In the genomic region with DNA sequence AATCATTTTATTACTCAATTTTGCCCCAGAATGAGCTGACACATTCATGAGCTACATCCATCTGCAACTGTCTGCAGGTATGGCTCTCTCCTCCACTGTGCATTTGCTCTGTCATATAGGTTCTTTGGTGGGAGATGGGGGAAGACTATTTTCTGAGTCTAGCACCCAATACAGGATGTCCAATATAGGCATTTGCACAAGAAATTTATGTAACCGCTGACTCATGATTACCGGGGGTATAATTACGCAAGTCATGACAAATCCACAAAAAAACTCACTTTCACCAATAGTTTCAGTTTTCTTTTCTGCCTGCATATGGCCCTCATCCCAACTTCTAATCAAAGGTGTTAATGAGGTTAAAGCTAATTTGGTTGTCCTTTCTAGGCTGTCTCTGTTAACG, we compare ENCODE assay signal across 13 cellular contexts. TPM values are rescaled to one million over a fixed set of nuclear protein-coding genes. Genes with fewer than 3 reads are reported as not detected.
DNase-seq lines count a peak whose midpoint lies in the region; ATAC-seq and TF ChIP-seq lines count a peak whose summit lies in the region.
"Had no signal": no experiment of that assay in that cellular context is flagged by ENCODE, and none has a peak within 500 bp of the region (broad histone marks: within the 10 kb centered on the region; RNA-seq: fewer than 3 reads in every experiment).

No MANE protein-coding gene starts in this region.

- H3K4me3 ChIP-seq in GM23248, result 0 out of 2 replicates have a peak overlapping the region, but pooled peaks have one; percentile 2
- no peak overlapping the region for H3K4me3 ChIP-seq in trophoblast cell (ENCODE audit: low read depth, low read length)
- H3K4me3 ChIP-seq in CD8-positive, alpha-beta T cell (ENCODE audit: low read depth, low read length), result no peak overlapping the region
- H3K4me3 ChIP-seq: gastroesophageal sphincter, SJCRH30 had no signal

- no peaks in the 10 kb centered on the region for H3K4me1 Mint-ChIP-seq in CD8-positive, alpha-beta T cell (ENCODE audit: low read depth)
- no peaks in the 10 kb centered on the region for H3K4me1 Mint-ChIP-seq in progenitor cell of endocrine pancreas (ENCODE audit: low read depth)

- no peak overlapping the region for H3K27ac Mint-ChIP-seq in CD8-positive, alpha-beta T cell
- H3K27ac Mint-ChIP-seq in progenitor cell of endocrine pancreas, result no peak overlapping the region

- H3K79me2 ChIP-seq in GM23248 (ENCODE audit: insufficient read depth), result no peaks in the 10 kb centered on the region
- no peaks in the 10 kb centered on the region for H3K79me2 ChIP-seq in trophoblast cell (ENCODE audit: control insufficient read depth, insufficient read depth, low read length, poor library complexity)

- no peak overlapping the region for H3K4me3 Mint-ChIP-seq in CD8-positive, alpha-beta T cell
- H3K4me3 Mint-ChIP-seq in progenitor cell of endocrine pancreas (ENCODE audit: low read depth), result no peak overlapping the region

- CTCF ChIA-PET in CD8-positive, alpha-beta T cell (lab: Charles Lee), result interaction anchor here (1.7 to 5.9 kb wide), 2 partner anchors 11 to 81 kb away, joined by 4 to 59 read pairs; no protein-coding TSS in a partner anchor

- 0 out of 2 replicates have a peak overlapping the region, but pooled peaks have one; percentile 4 for H2AFZ ChIP-seq in GM23248
- H2AFZ ChIP-seq in trophoblast cell (ENCODE audit: insufficient read depth, low read length, poor library complexity), result no peak overlapping the region

- H3K18ac ChIP-seq in trophoblast cell (ENCODE audit: low read length), result no peak overlapping the region

- H3K4ac ChIP-seq in trophoblast cell (ENCODE audit: low read depth, low read length), result no peak overlapping the region

- H3K27ac ChIP-seq in GM23248 (peak overlapping the region; percentile 48), trophoblast cell (ENCODE audit: low read depth, low read length) (no peak overlapping the region)
- H3K27ac ChIP-seq in CD8-positive, alpha-beta T cell (ENCODE audit: low read depth, low read length), result no peak overlapping the region
- H3K27ac ChIP-seq: gastroesophageal sphincter, SJCRH30 had no signal

- POLR2A ChIA-PET in CD8-positive, alpha-beta T cell (lab: Charles Lee), result no interaction called here

- H3K4me1 ChIP-seq in GM23248 (ENCODE audit: insufficient read depth), result peaks cover 36% of the 10 kb centered on the region
- no peaks in the 10 kb centered on the region for H3K4me1 ChIP-seq in trophoblast cell (ENCODE audit: control insufficient read depth in 1 of 2, insufficient read depth in 2 of 2, low read length in 2 of 2)
- H3K4me1 ChIP-seq in CD8-positive, alpha-beta T cell (ENCODE audit: insufficient read depth, low read length), result peaks cover 5% of the 10 kb centered on the region

- H3K36me3 ChIP-seq in GM23248 (ENCODE audit: low read depth) (no peaks in the 10 kb centered on the region), trophoblast cell (ENCODE audit: control insufficient read depth in 1 of 2, insufficient read depth in 2 of 2, low read length in 2 of 2) (no peaks in the 10 kb centered on the region)
- no peaks in the 10 kb centered on the region for H3K36me3 ChIP-seq in CD8-positive, alpha-beta T cell (ENCODE audit: insufficient read depth, low read length)
- H3K36me3 ChIP-seq: SJCRH30 had no signal

- H3F3A ChIP-seq in GM23248 (ENCODE audit: insufficient read depth), result peaks cover 36% of the 10 kb centered on the region

- no peak for ATAC-seq in CD8-positive, alpha-beta T cell
- ATAC-seq: gastroesophageal sphincter had no signal

- intact Hi-C loops in CD8-positive, alpha-beta T cell (cut with DNase I, micrococcal nuclease), result no loop called here

- H3K27me3 Mint-ChIP-seq in CD8-positive, alpha-beta T cell (ENCODE audit: low read depth), result peaks cover 8% of the 10 kb centered on the region
- peaks cover 26% of the 10 kb centered on the region for H3K27me3 Mint-ChIP-seq in progenitor cell of endocrine pancreas

- H3K9me3 ChIP-seq in GM23248 (ENCODE audit: low read depth) (no peaks in the 10 kb centered on the region), trophoblast cell (ENCODE audit: insufficient read depth, low read depth, low read length) (no peaks in the 10 kb centered on the region)
- no peaks in the 10 kb centered on the region for H3K9me3 ChIP-seq in CD8-positive, alpha-beta T cell (ENCODE audit: low read length)
- H3K9me3 ChIP-seq: gastroesophageal sphincter, SJCRH30 had no signal

- no peak overlapping the region for H2BK120ac ChIP-seq in trophoblast cell (ENCODE audit: insufficient read depth, low read length, poor library complexity)

- no peak overlapping the region for H2BK5ac ChIP-seq in trophoblast cell (ENCODE audit: low read depth, low read length, poor library complexity)

- no peaks in the 10 kb centered on the region for H3K9me2 ChIP-seq in GM23248 (ENCODE audit: insufficient read depth)

- H3K27me3 ChIP-seq in GM23248 (replicated peaks; ENCODE audit: insufficient read depth) (no peaks in the 10 kb centered on the region), trophoblast cell (ENCODE audit: insufficient read depth, low read length) (no peaks in the 10 kb centered on the region)
- H3K27me3 ChIP-seq in CD8-positive, alpha-beta T cell (ENCODE audit: insufficient read depth, low read length), result no peaks in the 10 kb centered on the region
- H3K27me3 ChIP-seq: gastroesophageal sphincter, SJCRH30 had no signal

- WGBS in GM23248 (ENCODE audit: low coverage in 1 of 2, low lambda C conversion rate in 2 of 2, missing lambda C conversion rate in 2 of 2), 2 experiments, result 2 to 3% methylated on average over 4 of the region's 4 CpGs
- WGBS in trophoblast cell (ENCODE audit: extremely low coverage, insufficient coverage, insufficient read length), result no CpG with 5 or more reads among the region's 4 CpGs

- H3K14ac ChIP-seq in trophoblast cell (ENCODE audit: low read length), result no peak overlapping the region

- no peak overlapping the region for H4K12ac ChIP-seq in trophoblast cell (ENCODE audit: low read depth, low read length)

- H2BK12ac ChIP-seq in trophoblast cell (ENCODE audit: low read length), result no peak overlapping the region

- no peaks in the 10 kb centered on the region for H3K9me3 Mint-ChIP-seq in CD8-positive, alpha-beta T cell
- H3K9me3 Mint-ChIP-seq in progenitor cell of endocrine pancreas (ENCODE audit: low read depth), result no peaks in the 10 kb centered on the region

- no peak overlapping the region for H2AK5ac ChIP-seq in trophoblast cell (ENCODE audit: low read length)

- no peak overlapping the region for H4K8ac ChIP-seq in trophoblast cell (ENCODE audit: low read depth, low read length)

- no peaks in the 10 kb centered on the region for H3K79me1 ChIP-seq in trophoblast cell (ENCODE audit: low read length)

- no peak overlapping the region for H3K23ac ChIP-seq in trophoblast cell (ENCODE audit: low read length)

- no peak for TF ChIP-seq CTCF in CD8-positive, alpha-beta T cell (IDR thresholded peaks at IDR 0.05)
- no peak for TF ChIP-seq CTCF in progenitor cell of endocrine pancreas (IDR thresholded peaks at IDR 0.05; ENCODE audit: unreplicated experiment)

- H3K36me3 Mint-ChIP-seq in CD8-positive, alpha-beta T cell, result no peaks in the 10 kb centered on the region
- peaks cover 1% of the 10 kb centered on the region for H3K36me3 Mint-ChIP-seq in progenitor cell of endocrine pancreas (ENCODE audit: insufficient read depth)

- H3K4me2 ChIP-seq in GM23248 (ENCODE audit: unreplicated experiment) (peak overlapping the region; percentile 25), trophoblast cell (ENCODE audit: low read length) (no peak overlapping the region)

- H3K9ac ChIP-seq in GM23248, result no peak overlapping the region
- H3K9ac ChIP-seq in trophoblast cell (ENCODE audit: low read length), result no peak overlapping the region

- no peak overlapping the region for H4K91ac ChIP-seq in trophoblast cell (ENCODE audit: low read depth, low read length)

- no peaks in the 10 kb centered on the region for H4K20me1 ChIP-seq in GM23248 (ENCODE audit: insufficient read depth)

- DNase-seq in GM23248 (peak; percentile 89), NOMO-1 treated with DMSO at 0.1 percent for 48 hours (lab: John Stamatoyannopoulos, UW; ENCODE audit: unreplicated experiment) (peak; percentile 86), dedifferentiated amniotic fluid mesenchymal stem cell (ENCODE audit: extremely low spot score) (peak; percentile 35), trophoblast cell (peak; percentile 33 to 76), progenitor cell of endocrine pancreas (ENCODE audit: low spot score, unreplicated experiment) (no peak)
- no peak for DNase-seq in CD8-positive, alpha-beta T cell
- no peak for DNase-seq in stimulated activated CD4-positive, alpha-beta T cell treated with anti-CD3 and anti-CD28 coated beads, Interleukin-12 subunit alpha, Interleukin-12 subunit beta, amount 100 ng/mL, for 4 hours
- no peak for DNase-seq in stimulated activated CD4-positive, alpha-beta T cell treated with anti-CD3 and anti-CD28 coated beads, Interleukin-4, amount 100 ng/mL, for 4 hours
- DNase-seq: activated CD4-positive, CD25-positive, alpha-beta regulatory T cell treated with anti-CD3 and anti-CD28 coated beads, Interleukin-2, amount 50 U/mL, for 72 hours; activated effector memory CD4-positive, alpha-beta T cell treated with anti-CD3 and anti-CD28 coated beads, Interleukin-2, amount 50 U/mL, for 16 hours; SJCRH30 had no signal

- in situ Hi-C loops in GM23248 (cut with MboI), result no loop called here

RNA-seq across cellular contexts. Expression of a gene that starts 17.5 kb away (rescaled TPM):
- total RNA-seq in GM23248 (2014; rRNA removed; shearing (Covaris generic)), result not detected in 2 replicates
- polyA plus RNA-seq in GM23248 (2016; fragmentation: Nextera tagmentation; extraction: Ambion mirVana), result not detected in 2 replicates
- polyA plus RNA-seq in trophoblast cell (2013), result 0.03 TPM in 2 replicates
- not detected for total RNA-seq in CD8-positive, alpha-beta T cell
- total RNA-seq in progenitor cell of endocrine pancreas, result 0.20 TPM in 1 of 2 replicates, not detected in the other
- total RNA-seq: gastroesophageal sphincter, SJCRH30 had no signal

RNA-seq across cellular contexts. Expression of a gene that starts 20.0 kb away (rescaled TPM):
- not detected in 2 replicates for total RNA-seq in GM23248 (2014; rRNA removed; shearing (Covaris generic))
- 0.34 and 0.51 TPM in 2 replicates for polyA plus RNA-seq in GM23248 (2016; fragmentation: Nextera tagmentation; extraction: Ambion mirVana)
- polyA plus RNA-seq in trophoblast cell (2013), result 2.0 and 2.1 TPM in 2 replicates
- total RNA-seq in CD8-positive, alpha-beta T cell, result 1 to 10 TPM; 4.9 to 7.1 TPM
- total RNA-seq in progenitor cell of endocrine pancreas, result 0.74 and 1.0 TPM in 2 replicates

RNA-seq across cellular contexts. Expression of a gene that starts 45.3 kb away (rescaled TPM):
- 360 and 400 TPM in 2 replicates for total RNA-seq in GM23248 (2014; rRNA removed; shearing (Covaris generic))
- polyA plus RNA-seq in GM23248 (2016; fragmentation: Nextera tagmentation; extraction: Ambion mirVana), result 692 and 713 TPM in 2 replicates
- polyA plus RNA-seq in trophoblast cell (2013), result 498 and 501 TPM in 2 replicates
- total RNA-seq in CD8-positive, alpha-beta T cell, result 100 to 1,000 TPM; 235 to 238 TPM
- 153 and 159 TPM in 2 replicates for total RNA-seq in progenitor cell of endocrine pancreas

RNA-seq across cellular contexts. Expression of a gene that starts 53.3 kb away (rescaled TPM):
- not detected in 2 replicates for total RNA-seq in GM23248 (2014; rRNA removed; shearing (Covaris generic))
- 0.16 TPM in 1 of 2 replicates, not detected in the other for polyA plus RNA-seq in GM23248 (2016; fragmentation: Nextera tagmentation; extraction: Ambion mirVana)
- 0.42 and 0.51 TPM in 2 replicates for polyA plus RNA-seq in trophoblast cell (2013)
- total RNA-seq in CD8-positive, alpha-beta T cell, result under 1 TPM; 0.30 to 0.47 TPM
- not detected in 2 replicates for total RNA-seq in progenitor cell of endocrine pancreas
- total RNA-seq: cerebellum, SJCRH30 had no signal

Comparison
In these comparisons a context has a peak if more than half of its experiments do, and no peak if none do; other contexts are left out.
1. DNase-seq: peak in GM23248 (single experiment), NOMO-1 treated with DMSO at 0.1 percent for 48 hours (single experiment), dedifferentiated amniotic fluid mesenchymal stem cell (single experiment) and trophoblast cell (2 of 2); none in CD8-positive, alpha-beta T cell (0 of 7), stimulated activated CD4-positive, alpha-beta T cell treated with anti-CD3 and anti-CD28 coated beads, Interleukin-12 subunit alpha, Interleukin-12 subunit beta, amount 100 ng/mL, for 4 hours (single experiment), progenitor cell of endocrine pancreas (single experiment) and stimulated activated CD4-positive, alpha-beta T cell treated with anti-CD3 and anti-CD28 coated beads, Interleukin-4, amount 100 ng/mL, for 4 hours (0 of 2).